28 cellular contexts compared by ENCODE assay signal in the genomic region with DNA sequence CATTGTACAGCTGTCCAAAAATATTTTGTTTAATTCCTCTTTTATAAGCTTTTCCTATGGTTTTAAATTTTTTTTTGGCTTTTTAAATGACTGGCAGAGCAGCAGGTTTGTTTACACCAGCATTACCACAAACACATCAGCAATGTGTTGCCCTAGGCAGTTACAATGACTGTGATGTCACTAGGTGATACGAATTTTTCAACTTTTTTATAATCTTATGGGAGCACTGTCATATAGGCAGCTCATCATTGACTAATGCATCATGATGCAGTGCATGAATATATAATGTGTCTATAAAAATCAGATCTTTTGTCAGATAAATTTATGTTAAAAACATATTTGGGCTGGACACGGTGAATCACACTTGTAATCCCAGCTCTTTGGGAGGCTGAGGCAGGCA.
"Had no signal": no experiment of that assay in that cellular context is flagged by ENCODE, and none has a peak within 500 bp of the region (broad histone marks: within the 10 kb centered on the region; RNA-seq: fewer than 3 reads in every experiment).

No MANE protein-coding gene starts in this region.

- H3K27ac ChIP-seq: brain microvascular endothelial cell, cardiac muscle cell, Peyer's patch, WERI-Rb-1 had no signal

- H3K4me3 ChIP-seq: cardiac muscle cell, MG63, Peyer's patch had no signal

- H3K27me3 ChIP-seq: brain microvascular endothelial cell, cardiac muscle cell, MG63, Peyer's patch had no signal

- DNase-seq: activated CD4-positive, alpha-beta T cell treated with anti-CD3 and anti-CD28 coated beads for 1 hour; activated CD4-positive, alpha-beta T cell treated with anti-CD3 and anti-CD28 coated beads for 48 hours; activated CD4-positive, CD25-positive, alpha-beta regulatory T cell; activated CD8-positive, alpha-beta T cell treated with anti-CD3 and anti-CD28 coated beads for 36 hours; activated effector memory CD4-positive, alpha-beta T cell treated with anti-CD3 and anti-CD28 coated beads, Interleukin-2, amount 50 U/mL, for 16 hours; activated naive CD4-positive, alpha-beta T cell; activated naive CD4-positive, alpha-beta T cell treated with anti-CD3 and anti-CD28 coated beads, Interleukin-2, amount 50 U/mL, for 16 hours; activated naive CD8-positive, alpha-beta T cell treated with anti-CD3 and anti-CD28 coated beads for 36 hours; activated T-cell treated with anti-CD3 and anti-CD28 coated beads, Interleukin-2, amount 50 U/mL, for 1 hour; activated T-cell treated with anti-CD3 and anti-CD28 coated beads, Interleukin-2, amount 50 U/mL, for 72 hours; amniotic stem cell; aorta; Karpas-422; MG63; NCI-H1048; NCI-H1105 treated with DMSO at 0.1 percent for 48 hours; NCI-H1436; NCI-H1694; NCI-H2029; NCI-H345; NCI-H524 treated with DMSO at 0.1 percent for 48 hours; Peyer's patch; RPMI8226; SIG-M5; T1000; WERI-Rb-1 had no signal

- H3K4me1 ChIP-seq: Peyer's patch had no signal

- H3K9me3 ChIP-seq: MG63, Peyer's patch had no signal

- H3K36me3 ChIP-seq: brain microvascular endothelial cell, cardiac muscle cell, MG63, Peyer's patch, WERI-Rb-1 had no signal
